1 cellular context compared by ENCODE assay signal in the genomic region with DNA sequence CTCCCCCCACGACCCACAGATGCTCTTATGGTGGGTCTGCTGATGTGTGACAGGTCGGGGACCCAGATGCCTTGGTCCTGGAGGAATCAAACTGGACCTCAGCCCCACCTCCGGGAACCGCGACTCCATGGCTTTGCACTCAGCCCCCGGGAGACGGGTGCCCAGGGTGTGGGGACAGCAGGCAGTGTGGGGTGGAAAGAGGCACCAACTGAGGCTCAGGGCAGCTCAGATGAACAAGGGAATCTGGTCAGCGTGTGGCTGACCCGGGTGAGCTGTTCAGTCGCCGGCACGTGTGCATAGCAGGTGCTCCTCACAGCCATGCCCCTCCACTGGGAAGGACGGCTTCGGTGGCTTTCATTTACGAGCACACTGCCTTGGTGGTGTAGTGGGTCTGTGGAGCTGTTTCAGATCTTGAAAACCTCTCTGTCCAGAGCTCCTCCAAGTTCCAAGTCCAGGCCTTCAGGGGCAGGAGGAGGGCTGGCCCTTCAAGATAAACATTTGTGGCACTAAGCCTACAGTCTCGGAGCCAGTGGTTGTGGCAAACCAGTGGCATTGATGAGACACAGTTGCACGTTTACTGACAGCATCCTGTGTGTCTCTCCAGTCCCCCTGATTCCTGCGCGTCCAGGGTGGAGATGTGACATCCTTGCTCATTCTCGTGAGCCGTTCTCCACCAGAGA.
TF ChIP-seq lines count a peak whose summit lies in the region.

No MANE protein-coding gene starts in this region.

TF ChIP-seq in GM12878, 131 proteins besides CTCF, POLR2A, EP300 and RAD21:
- TF ChIP-seq HCFC1 (IDR thresholded peaks at IDR 0.05; ENCODE audit: low read length) (no peak), IKZF1 (conservative IDR thresholded peaks at IDR 0.05) (no peak), POLR2AphosphoS2 (IDR thresholded peaks at IDR 0.05; ENCODE audit: low read depth, low read length) (no peak), CREB1 (IDR thresholded peaks at IDR 0.05; ENCODE audit: low read depth) (no peak), TCF3 (IDR thresholded peaks at IDR 0.05; ENCODE audit: borderline replicate concordance, insufficient read depth, low read depth, low read length) (0 out of 2 replicates have a peak, but pooled peaks have one; percentile 30), ZNF207 (IDR thresholded peaks at IDR 0.05; ENCODE audit: borderline replicate concordance) (no peak), CBFB (IDR thresholded peaks at IDR 0.05; ENCODE audit: low read depth) (no peak), SREBF1 (IDR thresholded peaks at IDR 0.05; ENCODE audit: low read length) (no peak), SUZ12 (IDR thresholded peaks at IDR 0.05; ENCODE audit: unreplicated experiment) (no peak), IKZF2 (IDR thresholded peaks at IDR 0.05) (no peak), MEF2B (IDR thresholded peaks at IDR 0.05; ENCODE audit: partially characterized antibody, poor library complexity, severe bottlenecking) (no peak), BACH1 (IDR thresholded peaks at IDR 0.05; ENCODE audit: borderline replicate concordance) (no peak), CREM (IDR thresholded peaks at IDR 0.05; ENCODE audit: low read depth) (no peak), MYB (IDR thresholded peaks at IDR 0.05; ENCODE audit: borderline replicate concordance, low read depth, low read length) (no peak), KDM1A (IDR thresholded peaks at IDR 0.05; ENCODE audit: borderline replicate concordance) (no peak), HDAC2 (IDR thresholded peaks at IDR 0.05) (no peak), IRF4 (IDR thresholded peaks at IDR 0.05; ENCODE audit: low read depth, low read length) (no peak)
- TF ChIP-seq, protein P1, sequence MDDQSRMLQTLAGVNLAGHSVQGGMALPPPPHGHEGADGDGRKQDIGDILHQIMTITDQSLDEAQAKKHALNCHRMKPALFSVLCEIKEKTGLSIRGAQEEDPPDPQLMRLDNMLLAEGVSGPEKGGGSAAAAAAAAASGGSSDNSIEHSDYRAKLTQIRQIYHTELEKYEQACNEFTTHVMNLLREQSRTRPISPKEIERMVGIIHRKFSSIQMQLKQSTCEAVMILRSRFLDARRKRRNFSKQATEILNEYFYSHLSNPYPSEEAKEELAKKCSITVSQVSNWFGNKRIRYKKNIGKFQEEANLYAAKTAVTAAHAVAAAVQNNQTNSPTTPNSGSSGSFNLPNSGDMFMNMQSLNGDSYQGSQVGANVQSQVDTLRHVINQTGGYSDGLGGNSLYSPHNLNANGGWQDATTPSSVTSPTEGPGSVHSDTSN (IDR thresholded peaks at IDR 0.05; ENCODE audit: insufficient replicate concordance, low read depth, low read length), result peak; percentile 37
- TF ChIP-seq, protein P2, sequence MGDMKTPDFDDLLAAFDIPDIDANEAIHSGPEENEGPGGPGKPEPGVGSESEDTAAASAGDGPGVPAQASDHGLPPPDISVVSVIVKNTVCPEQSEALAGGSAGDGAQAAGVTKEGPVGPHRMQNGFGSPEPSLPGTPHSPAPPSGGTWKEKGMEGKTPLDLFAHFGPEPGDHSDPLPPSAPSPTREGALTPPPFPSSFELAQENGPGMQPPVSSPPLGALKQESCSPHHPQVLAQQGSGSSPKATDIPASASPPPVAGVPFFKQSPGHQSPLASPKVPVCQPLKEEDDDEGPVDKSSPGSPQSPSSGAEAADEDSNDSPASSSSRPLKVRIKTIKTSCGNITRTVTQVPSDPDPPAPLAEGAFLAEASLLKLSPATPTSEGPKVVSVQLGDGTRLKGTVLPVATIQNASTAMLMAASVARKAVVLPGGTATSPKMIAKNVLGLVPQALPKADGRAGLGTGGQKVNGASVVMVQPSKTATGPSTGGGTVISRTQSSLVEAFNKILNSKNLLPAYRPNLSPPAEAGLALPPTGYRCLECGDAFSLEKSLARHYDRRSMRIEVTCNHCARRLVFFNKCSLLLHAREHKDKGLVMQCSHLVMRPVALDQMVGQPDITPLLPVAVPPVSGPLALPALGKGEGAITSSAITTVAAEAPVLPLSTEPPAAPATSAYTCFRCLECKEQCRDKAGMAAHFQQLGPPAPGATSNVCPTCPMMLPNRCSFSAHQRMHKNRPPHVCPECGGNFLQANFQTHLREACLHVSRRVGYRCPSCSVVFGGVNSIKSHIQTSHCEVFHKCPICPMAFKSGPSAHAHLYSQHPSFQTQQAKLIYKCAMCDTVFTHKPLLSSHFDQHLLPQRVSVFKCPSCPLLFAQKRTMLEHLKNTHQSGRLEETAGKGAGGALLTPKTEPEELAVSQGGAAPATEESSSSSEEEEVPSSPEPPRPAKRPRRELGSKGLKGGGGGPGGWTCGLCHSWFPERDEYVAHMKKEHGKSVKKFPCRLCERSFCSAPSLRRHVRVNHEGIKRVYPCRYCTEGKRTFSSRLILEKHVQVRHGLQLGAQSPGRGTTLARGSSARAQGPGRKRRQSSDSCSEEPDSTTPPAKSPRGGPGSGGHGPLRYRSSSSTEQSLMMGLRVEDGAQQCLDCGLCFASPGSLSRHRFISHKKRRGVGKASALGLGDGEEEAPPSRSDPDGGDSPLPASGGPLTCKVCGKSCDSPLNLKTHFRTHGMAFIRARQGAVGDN (IDR thresholded peaks at IDR 0.05), result no peak
- TF ChIP-seq, protein P3, sequence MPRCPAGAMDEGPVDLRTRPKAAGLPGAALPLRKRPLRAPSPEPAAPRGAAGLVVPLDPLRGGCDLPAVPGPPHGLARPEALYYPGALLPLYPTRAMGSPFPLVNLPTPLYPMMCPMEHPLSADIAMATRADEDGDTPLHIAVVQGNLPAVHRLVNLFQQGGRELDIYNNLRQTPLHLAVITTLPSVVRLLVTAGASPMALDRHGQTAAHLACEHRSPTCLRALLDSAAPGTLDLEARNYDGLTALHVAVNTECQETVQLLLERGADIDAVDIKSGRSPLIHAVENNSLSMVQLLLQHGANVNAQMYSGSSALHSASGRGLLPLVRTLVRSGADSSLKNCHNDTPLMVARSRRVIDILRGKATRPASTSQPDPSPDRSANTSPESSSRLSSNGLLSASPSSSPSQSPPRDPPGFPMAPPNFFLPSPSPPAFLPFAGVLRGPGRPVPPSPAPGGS (IDR thresholded peaks at IDR 0.05; ENCODE audit: borderline replicate concordance, insufficient read depth, low read depth, low read length, poor library complexity, severe bottlenecking), result peak; percentile 59
- TF ChIP-seq, protein P4, sequence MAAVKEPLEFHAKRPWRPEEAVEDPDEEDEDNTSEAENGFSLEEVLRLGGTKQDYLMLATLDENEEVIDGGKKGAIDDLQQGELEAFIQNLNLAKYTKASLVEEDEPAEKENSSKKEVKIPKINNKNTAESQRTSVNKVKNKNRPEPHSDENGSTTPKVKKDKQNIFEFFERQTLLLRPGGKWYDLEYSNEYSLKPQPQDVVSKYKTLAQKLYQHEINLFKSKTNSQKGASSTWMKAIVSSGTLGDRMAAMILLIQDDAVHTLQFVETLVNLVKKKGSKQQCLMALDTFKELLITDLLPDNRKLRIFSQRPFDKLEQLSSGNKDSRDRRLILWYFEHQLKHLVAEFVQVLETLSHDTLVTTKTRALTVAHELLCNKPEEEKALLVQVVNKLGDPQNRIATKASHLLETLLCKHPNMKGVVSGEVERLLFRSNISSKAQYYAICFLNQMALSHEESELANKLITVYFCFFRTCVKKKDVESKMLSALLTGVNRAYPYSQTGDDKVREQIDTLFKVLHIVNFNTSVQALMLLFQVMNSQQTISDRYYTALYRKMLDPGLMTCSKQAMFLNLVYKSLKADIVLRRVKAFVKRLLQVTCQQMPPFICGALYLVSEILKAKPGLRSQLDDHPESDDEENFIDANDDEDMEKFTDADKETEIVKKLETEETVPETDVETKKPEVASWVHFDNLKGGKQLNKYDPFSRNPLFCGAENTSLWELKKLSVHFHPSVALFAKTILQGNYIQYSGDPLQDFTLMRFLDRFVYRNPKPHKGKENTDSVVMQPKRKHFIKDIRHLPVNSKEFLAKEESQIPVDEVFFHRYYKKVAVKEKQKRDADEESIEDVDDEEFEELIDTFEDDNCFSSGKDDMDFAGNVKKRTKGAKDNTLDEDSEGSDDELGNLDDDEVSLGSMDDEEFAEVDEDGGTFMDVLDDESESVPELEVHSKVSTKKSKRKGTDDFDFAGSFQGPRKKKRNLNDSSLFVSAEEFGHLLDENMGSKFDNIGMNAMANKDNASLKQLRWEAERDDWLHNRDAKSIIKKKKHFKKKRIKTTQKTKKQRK (IDR thresholded peaks at IDR 0.05; ENCODE audit: low read depth, low read length), result no peak
- TF ChIP-seq, protein P5, sequence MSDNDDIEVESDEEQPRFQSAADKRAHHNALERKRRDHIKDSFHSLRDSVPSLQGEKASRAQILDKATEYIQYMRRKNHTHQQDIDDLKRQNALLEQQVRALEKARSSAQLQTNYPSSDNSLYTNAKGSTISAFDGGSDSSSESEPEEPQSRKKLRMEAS (IDR thresholded peaks at IDR 0.05; ENCODE audit: low read depth, low read length), result no peak
- TF ChIP-seq, protein P6, sequence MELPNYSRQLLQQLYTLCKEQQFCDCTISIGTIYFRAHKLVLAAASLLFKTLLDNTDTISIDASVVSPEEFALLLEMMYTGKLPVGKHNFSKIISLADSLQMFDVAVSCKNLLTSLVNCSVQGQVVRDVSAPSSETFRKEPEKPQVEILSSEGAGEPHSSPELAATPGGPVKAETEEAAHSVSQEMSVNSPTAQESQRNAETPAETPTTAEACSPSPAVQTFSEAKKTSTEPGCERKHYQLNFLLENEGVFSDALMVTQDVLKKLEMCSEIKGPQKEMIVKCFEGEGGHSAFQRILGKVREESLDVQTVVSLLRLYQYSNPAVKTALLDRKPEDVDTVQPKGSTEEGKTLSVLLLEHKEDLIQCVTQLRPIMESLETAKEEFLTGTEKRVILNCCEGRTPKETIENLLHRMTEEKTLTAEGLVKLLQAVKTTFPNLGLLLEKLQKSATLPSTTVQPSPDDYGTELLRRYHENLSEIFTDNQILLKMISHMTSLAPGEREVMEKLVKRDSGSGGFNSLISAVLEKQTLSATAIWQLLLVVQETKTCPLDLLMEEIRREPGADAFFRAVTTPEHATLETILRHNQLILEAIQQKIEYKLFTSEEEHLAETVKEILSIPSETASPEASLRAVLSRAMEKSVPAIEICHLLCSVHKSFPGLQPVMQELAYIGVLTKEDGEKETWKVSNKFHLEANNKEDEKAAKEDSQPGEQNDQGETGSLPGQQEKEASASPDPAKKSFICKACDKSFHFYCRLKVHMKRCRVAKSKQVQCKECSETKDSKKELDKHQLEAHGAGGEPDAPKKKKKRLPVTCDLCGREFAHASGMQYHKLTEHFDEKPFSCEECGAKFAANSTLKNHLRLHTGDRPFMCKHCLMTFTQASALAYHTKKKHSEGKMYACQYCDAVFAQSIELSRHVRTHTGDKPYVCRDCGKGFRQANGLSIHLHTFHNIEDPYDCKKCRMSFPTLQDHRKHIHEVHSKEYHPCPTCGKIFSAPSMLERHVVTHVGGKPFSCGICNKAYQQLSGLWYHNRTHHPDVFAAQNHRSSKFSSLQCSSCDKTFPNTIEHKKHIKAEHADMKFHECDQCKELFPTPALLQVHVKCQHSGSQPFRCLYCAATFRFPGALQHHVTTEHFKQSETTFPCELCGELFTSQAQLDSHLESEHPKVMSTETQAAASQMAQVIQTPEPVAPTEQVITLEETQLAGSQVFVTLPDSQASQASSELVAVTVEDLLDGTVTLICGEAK (IDR thresholded peaks at IDR 0.05; ENCODE audit: borderline replicate concordance), result no peak
